13 cellular contexts compared by ENCODE assay signal in the genomic region with DNA sequence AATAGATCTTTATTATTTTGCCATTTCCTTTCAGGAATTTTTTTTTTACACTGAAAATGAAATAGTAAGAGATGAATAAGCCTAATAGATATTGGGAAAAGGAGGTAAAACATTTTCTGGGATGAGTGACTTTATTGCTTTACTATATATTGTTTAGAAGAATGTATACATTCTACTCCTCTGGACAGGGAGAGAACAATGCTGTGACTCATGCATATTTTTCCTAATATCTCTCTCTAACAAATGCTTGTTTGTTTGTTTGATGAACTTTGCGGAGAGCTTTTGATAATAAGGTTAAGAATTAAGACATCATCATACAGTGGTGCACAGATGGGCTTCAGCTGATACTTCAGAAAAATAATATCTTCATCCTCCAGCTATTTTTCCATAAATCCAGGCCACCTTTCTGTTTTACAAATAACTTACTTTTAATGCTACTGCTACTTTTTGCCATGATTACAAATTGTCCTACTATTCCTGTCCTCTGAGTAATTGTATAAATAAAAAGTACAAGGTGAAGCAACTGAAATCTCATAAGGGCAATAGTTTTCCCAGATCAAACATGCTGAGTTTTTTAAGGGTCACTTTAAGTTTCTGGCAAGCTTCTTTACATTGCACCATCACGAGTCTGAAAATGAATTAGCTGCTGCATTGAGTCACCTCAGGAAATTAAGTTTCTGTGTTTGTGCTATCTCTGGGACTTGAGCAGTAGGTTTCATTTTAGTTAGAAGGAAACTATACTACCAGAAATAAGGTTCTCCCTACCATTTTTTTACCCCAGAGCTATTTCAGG.
A peak's percentile ranks its signal among the peaks of the same experiment; 100 is the strongest.
DNase-seq lines count a peak whose midpoint lies in the region; ATAC-seq lines count a peak whose summit lies in the region.
"Had no signal": no experiment of that assay in that cellular context is flagged by ENCODE, and none has a peak within 500 bp of the region (broad histone marks: within the 10 kb centered on the region; RNA-seq: fewer than 3 reads in every experiment).

No MANE protein-coding gene starts in this region.

- DNase-seq in H4 (ENCODE audit: low spot score): peak; percentile 45
- peak; percentile 11 for DNase-seq in RKO (ENCODE audit: low spot score)
- peak; percentile 34 for DNase-seq in dermis blood vessel endothelial cell
- peak; percentile 40 for DNase-seq in kidney tubule cell (ENCODE audit: low spot score)
- DNase-seq in NOMO-1 treated with dmso at 0.1 percent for 144 hours (lab: John Stamatoyannopoulos, UW; ENCODE audit: unreplicated experiment): no peak
- DNase-seq: activated CD4-positive, alpha-beta T cell treated with anti-CD3 and anti-CD28 coated beads for 48 hours; heart left ventricle; KBM-7; SJCRH30; stimulated activated naive CD8-positive, alpha-beta T cell treated with anti-CD3 and anti-CD28 coated beads, Interleukin-15, Interleukin-2, amounts not matched to agents 100 U/mL and 50 U/mL, for 24 hours had no signal

- no peak for ATAC-seq in HG03460 (IDR thresholded peaks at IDR 0.05; ENCODE audit: unreplicated experiment)
- no peak for ATAC-seq in HG02870 (IDR thresholded peaks at IDR 0.05; ENCODE audit: unreplicated experiment)
- ATAC-seq in HG03571 (IDR thresholded peaks at IDR 0.05; ENCODE audit: unreplicated experiment): no peak
- ATAC-seq: heart left ventricle; stimulated activated naive CD8-positive, alpha-beta T cell treated with anti-CD3 and anti-CD28 coated beads, Interleukin-15, Interleukin-2, amounts not matched to agents 100 U/mL and 50 U/mL, for 24 hours had no signal
